8 cellular contexts compared by ENCODE assay signal in the genomic region with DNA sequence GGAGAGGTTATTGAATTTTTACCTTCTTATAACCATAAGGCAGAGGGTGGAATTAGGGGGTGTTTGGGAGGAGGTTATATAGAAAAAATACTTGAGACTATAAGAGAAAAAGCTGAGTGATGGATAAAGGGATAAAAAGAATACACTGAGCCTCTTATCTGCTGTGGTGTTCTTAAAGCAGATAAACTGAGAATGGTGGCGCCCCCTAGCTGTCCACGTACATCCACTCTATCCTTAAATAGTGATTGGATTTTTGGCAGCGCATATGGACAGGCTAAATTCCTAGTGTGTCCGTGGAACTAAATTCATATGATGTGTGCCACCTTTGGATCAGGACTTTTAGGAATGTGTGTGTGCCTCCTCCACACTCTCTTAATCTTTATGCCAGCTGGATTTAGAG.
DNase-seq lines count a peak whose midpoint lies in the region; ATAC-seq, FAIRE-seq and TF ChIP-seq lines count a peak whose summit lies in the region.

No MANE protein-coding gene starts in this region.

- H3K36me3 Mint-ChIP-seq in H9 (ENCODE audit: insufficient read depth in 1 of 3, low read depth in 3 of 3) = no peaks in the 10 kb centered on the region

- no peak overlapping the region for H3T11ph ChIP-seq in H9 (ENCODE audit: low read length)

- H3K23me2 ChIP-seq in H9 (ENCODE audit: insufficient read length, low read depth, low read length, poor library complexity, severe bottlenecking) (no peaks in the 10 kb centered on the region), H1 (ENCODE audit: low read depth, low read length) (no peaks in the 10 kb centered on the region)

- H3K79me2 ChIP-seq in H9 (ENCODE audit: insufficient read depth, low read length) (no peaks in the 10 kb centered on the region), H1 (ENCODE audit: control insufficient read depth in 1 of 2, insufficient read depth in 2 of 2, low read length in 2 of 2) (no peaks in the 10 kb centered on the region)

- no peak for DNase-seq in BJ (ENCODE audit: low read depth)
- peak; percentile 56 for DNase-seq in H9
- peak; percentile 31 for DNase-seq in UCSD-AML1 (lab: John Stamatoyannopoulos, UW; ENCODE audit: unreplicated experiment)
- peak in 1 of 2 experiments; percentile 70 for DNase-seq in H1 (ENCODE audit: low read depth in 1 of 2, low spot score in 2 of 2)
- peak; percentile 1 to 43 for DNase-seq in stimulated activated CD4-positive, alpha-beta T cell treated with anti-CD3 and anti-CD28 coated beads, Interleukin-12 subunit alpha, Interleukin-12 subunit beta, amount 100 ng/mL, for 24 hours (ENCODE audit: low read depth in 2 of 2)
- no peak for DNase-seq in NCI-H1048 (lab: John Stamatoyannopoulos, UW)
- no peak for DNase-seq in sciatic nerve (ENCODE audit: low spot score)

- H3K9ac ChIP-seq in H9 (ENCODE audit: extremely low read depth, insufficient read length, low read length) (no peak overlapping the region), H1 (replicated peaks in 1 of 4; ENCODE audit: extremely low read depth in 1 of 4, low read depth in 3 of 4, low read length in 3 of 4) (no peak overlapping the region)

- H2BK120ac ChIP-seq in H9 (ENCODE audit: low read depth, low read length, poor library complexity, severe bottlenecking) = no peak overlapping the region
- H2BK120ac ChIP-seq in H1 (replicated peaks; ENCODE audit: low read depth, low read length) = no peak overlapping the region

- H3K4ac ChIP-seq in H9 (ENCODE audit: low read depth, low read length) (no peak overlapping the region), H1 (replicated peaks; ENCODE audit: insufficient read length, low read depth, low read length) (no peak overlapping the region)

- no peaks in the 10 kb centered on the region for H3K27me3 Mint-ChIP-seq in H9 (ENCODE audit: low read depth)

- CTCF ChIA-PET in BJ (lab: Yijun Ruan, JAX) = interaction anchor here (0.6 kb wide), 2 partner anchors 66 to 1080 kb away, joined by 3 to 4 read pairs; no protein-coding TSS in a partner anchor
- CTCF ChIA-PET in H1 (lab: Charles Lee; ENCODE audit: partially characterized antibody) = interaction anchor here (0.6 to 3.5 kb wide), 16 partner anchors 10 to 280 kb away, joined by 3 to 29 read pairs (median 3); no protein-coding TSS in a partner anchor

- H3K27ac ChIP-seq in H9 (ENCODE audit: insufficient read length, low read depth, low read length) (no peak overlapping the region), H1 (ENCODE audit: low read depth, low read length) (no peak overlapping the region)

- no peak for TF ChIP-seq POLR2A in H1 (IDR thresholded peaks at IDR 0.05; ENCODE audit: control extremely low read depth in 1 of 2, low read depth in 2 of 2, low read length in 2 of 2)

- peaks cover 4 to 8% of the 10 kb centered on the region in 2 experiments for H3K4me1 Mint-ChIP-seq in H9

- H2BK5ac ChIP-seq in H9 (ENCODE audit: insufficient read length, low read length) (no peak overlapping the region), H1 (ENCODE audit: low read depth, low read length) (no peak overlapping the region)

- TF ChIP-seq RAD21 in H1 (IDR thresholded peaks at IDR 0.05 in 1 of 2, conservative IDR thresholded peaks at IDR 0.05 in 1 of 2; ENCODE audit: low read depth in 2 of 2, low read length in 2 of 2) = peak; percentile 45 to 60

- H3K56ac ChIP-seq in H9 (ENCODE audit: insufficient read length, low read depth, low read length) (no peak overlapping the region), H1 (replicated peaks; ENCODE audit: insufficient read length, low read depth, low read length) (no peak overlapping the region)

- H3K79me1 ChIP-seq in H9 (ENCODE audit: insufficient read depth, low read depth, low read length, poor library complexity, severe bottlenecking) (no peaks in the 10 kb centered on the region), H1 (ENCODE audit: low read depth, low read length) (no peaks in the 10 kb centered on the region)

- intact Hi-C loops in sciatic nerve (cut with DNase I) = no loop called here

- POLR2A ChIA-PET in BJ (lab: Charles Lee) (no interaction called here), H1 (lab: Charles Lee; ENCODE audit: partially characterized antibody) (no interaction called here)

- H3K4me1 ChIP-seq in H9 (ENCODE audit: insufficient read depth, low read length) (no peaks in the 10 kb centered on the region; the same call in 1 of the 2 replicates), H1 (replicated peaks in 1 of 4; ENCODE audit: control insufficient read depth in 3 of 4, insufficient read depth in 4 of 4, low read length in 3 of 4) (no peaks in the 10 kb centered on the region)

- no peak overlapping the region for H2BK20ac ChIP-seq in H9 (ENCODE audit: low read depth, low read length, poor library complexity, severe bottlenecking)
- H2BK20ac ChIP-seq in H1 (ENCODE audit: low read length) = no peak overlapping the region

- H3K4me3 ChIP-seq in BJ (ENCODE audit: low read depth, low read length) (no peak overlapping the region), H1 (ENCODE audit: extremely low read depth in 1 of 4, insufficient read depth in 2 of 4, low read depth in 3 of 4, low read length in 4 of 4) (no peak overlapping the region)

- H3K18ac ChIP-seq in H9 (ENCODE audit: insufficient read length, low read depth, low read length) (no peak overlapping the region), H1 (ENCODE audit: extremely low read depth, low read length) (no peak overlapping the region)

- H3K4me2 ChIP-seq in H9 (ENCODE audit: insufficient read depth, insufficient read length, low read length) (no peak overlapping the region), H1 (ENCODE audit: insufficient read depth in 1 of 2, low read depth in 2 of 2, low read length in 2 of 2) (no peak overlapping the region)

- H2BK12ac ChIP-seq in H9 (ENCODE audit: insufficient read length, low read depth, low read length) (no peak overlapping the region), H1 (ENCODE audit: low read depth, low read length) (no peak overlapping the region)

- H2BK15ac ChIP-seq in H9 (ENCODE audit: low read depth, low read length) (no peak overlapping the region), H1 (ENCODE audit: low read length) (no peak overlapping the region)

- WGBS in H9 (ENCODE audit: extremely low coverage, insufficient read length, low lambda C conversion rate) = no CpG with 5 or more reads among the region's 4 CpGs
- 49% methylated on average over 4 of the region's 4 CpGs; no CpG with 5 or more reads in 1 of the 2 experiments for WGBS in H1 (ENCODE audit: extremely low coverage in 1 of 2, insufficient coverage in 1 of 2, insufficient read length in 1 of 2, insufficient replicate concordance in 2 of 2, low coverage in 1 of 2, low lambda C conversion rate in 2 of 2, missing lambda C conversion rate in 1 of 2), 2 experiments

- TF ChIP-seq EP300 in H1 (IDR thresholded peaks at IDR 0.05; ENCODE audit: borderline replicate concordance in 1 of 2, low read depth in 2 of 2, low read length in 2 of 2) = no peak

- H4K8ac ChIP-seq in H9 (replicated peaks; ENCODE audit: insufficient read length, low read depth, low read length) (no peak overlapping the region), H1 (ENCODE audit: extremely low read depth, insufficient read depth, low read length) (no peak overlapping the region)

- H2AFZ ChIP-seq in H9 (ENCODE audit: low read length) (no peak overlapping the region), H1 (ENCODE audit: low read length) (no peak overlapping the region)

- H3K27me3 ChIP-seq in BJ (ENCODE audit: control insufficient read depth, insufficient read depth, low read length) (no peaks in the 10 kb centered on the region), H9 (ENCODE audit: insufficient read depth, low read length) (no peaks in the 10 kb centered on the region), H1 (replicated peaks in 1 of 4; ENCODE audit: control insufficient read depth in 3 of 4, extremely low read depth in 1 of 4, insufficient read depth in 3 of 4, low read length in 3 of 4) (no peaks in the 10 kb centered on the region)

- H4K5ac ChIP-seq in H9 (ENCODE audit: insufficient read length, low read depth, low read length) (no peak overlapping the region), H1 (ENCODE audit: insufficient read length, low read depth, low read length) (no peak overlapping the region)

- no peak overlapping the region for H3K14ac ChIP-seq in H9 (ENCODE audit: insufficient read depth, low read length)
- no peak overlapping the region for H3K14ac ChIP-seq in H1 (ENCODE audit: insufficient read length)

- H4K91ac ChIP-seq in H9 (ENCODE audit: insufficient read length, low read depth, low read length) (no peak overlapping the region), H1 (replicated peaks; ENCODE audit: insufficient read length, low read length) (no peak overlapping the region)

- H3K27ac Mint-ChIP-seq in H9 = no peak overlapping the region

- peak; percentile 20; the same call in 1 of the 2 replicates for TF ChIP-seq CTCF in BJ (IDR thresholded peaks at IDR 0.05; ENCODE audit: insufficient read depth, low read depth, low read length)
- TF ChIP-seq CTCF in H9 (conservative IDR thresholded peaks at IDR 0.05) = peak; percentile 84
- peak in 2 of 3 experiments; percentile 61 to 81; a peak in 3 of 4 replicates for TF ChIP-seq CTCF in H1 (IDR thresholded peaks at IDR 0.05; ENCODE audit: control extremely low read depth in 1 of 3, insufficient read depth in 1 of 3, low read depth in 1 of 3, low read length in 3 of 3)

- FAIRE-seq in H1 (lab: Jason Lieb, UNC) = no peak

- H3K9me3 ChIP-seq in H9 (ENCODE audit: control insufficient read depth, low read depth, low read length) (no peaks in the 10 kb centered on the region), H1 (ENCODE audit: insufficient read depth in 2 of 2, low read depth in 1 of 2, low read length in 1 of 2) (no peaks in the 10 kb centered on the region)

- no peak overlapping the region for H3K4me3 Mint-ChIP-seq in H9

- ATAC-seq in HG03457 (IDR thresholded peaks at IDR 0.05; ENCODE audit: unreplicated experiment) (no peak), sciatic nerve (no peak)

- H3K36me3 ChIP-seq in BJ (ENCODE audit: control insufficient read depth, insufficient read depth, low read length) (no peaks in the 10 kb centered on the region), H1 (ENCODE audit: control insufficient read depth in 2 of 4, insufficient read depth in 4 of 4, low read length in 3 of 4) (no peaks in the 10 kb centered on the region)

- H3K23ac ChIP-seq in H9 (ENCODE audit: insufficient read length, low read depth, low read length) (no peak overlapping the region), H1 (ENCODE audit: insufficient read length) (no peak overlapping the region)

- H2AK5ac ChIP-seq in H9 (ENCODE audit: insufficient read length, low read length) = no peak overlapping the region
- H2AK5ac ChIP-seq in H1 (ENCODE audit: low read depth, low read length) = no peak overlapping the region

- no peaks in the 10 kb centered on the region for H3K9me3 Mint-ChIP-seq in H9

- H4K20me1 ChIP-seq in H9 (ENCODE audit: control insufficient read depth, insufficient read depth, insufficient read length) (no peaks in the 10 kb centered on the region), H1 (replicated peaks in 1 of 2; ENCODE audit: control insufficient read depth in 1 of 2, insufficient read depth in 2 of 2, low read length in 2 of 2) (no peaks in the 10 kb centered on the region)

TF ChIP-seq in H1, 55 proteins besides CTCF, POLR2A, EP300 and RAD21 (continues in another document):
- TF ChIP-seq CHD1 (IDR thresholded peaks at IDR 0.05; ENCODE audit: low read depth, low read length) = no peak
- TF ChIP-seq NANOG (IDR thresholded peaks at IDR 0.05; ENCODE audit: insufficient read depth, low read depth, low read length, poor library complexity, severe bottlenecking) = no peak
- TF ChIP-seq JUN (IDR thresholded peaks at IDR 0.05; ENCODE audit: low read depth, low read length) = no peak

Comparison
In these comparisons a context has a peak if more than half of its experiments do, and no peak if none do; other contexts are left out.
1. DNase-seq: peak in H9 (single experiment), UCSD-AML1 (single experiment) and stimulated activated CD4-positive, alpha-beta T cell treated with anti-CD3 and anti-CD28 coated beads, Interleukin-12 subunit alpha, Interleukin-12 subunit beta, amount 100 ng/mL, for 24 hours (2 of 2); none in BJ (single experiment), NCI-H1048 (single experiment) and sciatic nerve (single experiment).
2. CTCF ChIP-seq: peak in every context shown above with its lines; median percentile 84 in H9; 71 in H1; 20 in BJ.